In the genomic region with DNA sequence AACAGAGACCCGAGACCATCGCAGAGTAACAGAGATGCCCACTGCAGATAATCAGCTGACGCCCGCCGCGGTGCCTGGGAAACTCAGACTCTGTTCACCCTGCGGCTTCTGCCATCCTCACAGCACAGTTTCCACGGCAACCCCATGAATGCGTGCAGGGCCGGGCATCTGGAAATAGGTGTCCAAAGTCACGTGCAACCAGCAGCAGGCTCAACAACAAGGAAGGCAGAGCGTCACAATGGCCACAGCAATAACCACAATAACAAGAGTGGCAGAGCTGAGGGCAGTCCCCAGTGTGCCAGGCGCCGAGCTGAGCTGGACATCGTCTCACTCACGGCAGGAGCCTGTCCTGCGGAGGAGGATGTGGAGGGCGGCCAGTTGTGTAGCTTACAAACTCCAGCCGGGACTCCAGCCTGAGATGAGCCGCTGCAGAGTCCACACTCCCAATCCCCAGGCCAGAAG, we compare ENCODE assay signal across 27 cellular contexts.
DNase-seq lines count a peak whose midpoint lies in the region; ATAC-seq and TF ChIP-seq lines count a peak whose summit lies in the region.
"Had no signal": no experiment of that assay in that cellular context is flagged by ENCODE, and none has a peak within 500 bp of the region (broad histone marks: within the 10 kb centered on the region; RNA-seq: fewer than 3 reads in every experiment).

No MANE protein-coding gene starts in this region.

- H3K9me2 ChIP-seq in SK-N-SH, result no peaks in the 10 kb centered on the region

- CTCF ChIA-PET in SK-N-SH (lab: Yijun Ruan, JAX), result interaction anchor here (1.1 kb wide), 1 partner anchor 83 kb away, joined by 3 read pairs; no protein-coding TSS in a partner anchor

- peak overlapping the region in 1 of 2 experiments; percentile 96; a peak in 2 of 4 replicates for H3K27ac ChIP-seq in SK-N-SH (ENCODE audit: low read depth in 2 of 2, low read length in 1 of 2)
- H3K27ac ChIP-seq in osteoblast (ENCODE audit: low read depth, low read length), result no peak overlapping the region
- H3K27ac ChIP-seq: KMS-11, parathyroid adenoma, sigmoid colon had no signal

- H2AFZ ChIP-seq in SK-N-SH (ENCODE audit: low read depth), result no peak overlapping the region
- no peak overlapping the region for H2AFZ ChIP-seq in osteoblast (ENCODE audit: low read length)
- H2AFZ ChIP-seq: parathyroid adenoma had no signal

- H3K9me3 ChIP-seq in SK-N-SH (no peaks in the 10 kb centered on the region), osteoblast (ENCODE audit: low read depth, low read length) (no peaks in the 10 kb centered on the region)
- H3K9me3 ChIP-seq: sigmoid colon had no signal

- POLR2A ChIA-PET in SK-N-SH (lab: Yijun Ruan, JAX), result no interaction called here

- H3K79me2 ChIP-seq in SK-N-SH (ENCODE audit: insufficient read depth) (no peaks in the 10 kb centered on the region), osteoblast (ENCODE audit: insufficient read depth, low read length) (no peaks in the 10 kb centered on the region)
- H3K79me2 ChIP-seq: parathyroid adenoma had no signal

- H3K9me3 Mint-ChIP-seq in mesothelial cell of epicardium, result no peaks in the 10 kb centered on the region
- H3K9me3 Mint-ChIP-seq: activated naive CD8-positive, alpha-beta T cell treated with anti-CD3 and anti-CD28 coated beads, Interleukin-2, amount 10 ng/mL, durations not matched to agents 7 days and 5 days; central memory CD8-positive, alpha-beta T cell; natural killer cell treated with Interleukin-12 subunit alpha and Interleukin-12 subunit beta and Interleukin-15 and Interleukin-18, amount 100 ng/mL, for 72 hours; T-helper 1 cell treated with Interleukin-12 subunit alpha and Interleukin-12 subunit beta and Interleukin-4 antibody, amounts not matched to agents 30 μg/mL and 1 μg/mL, for 36 hours had no signal

- TF ChIP-seq CTCF in SK-N-SH (IDR thresholded peaks at IDR 0.05) (no peak), osteoblast (IDR thresholded peaks at IDR 0.05; ENCODE audit: extremely low read depth, low read depth, low read length) (no peak), mesothelial cell of epicardium (IDR thresholded peaks at IDR 0.05; ENCODE audit: unreplicated experiment) (no peak)

- WGBS in SK-N-SH (ENCODE audit: low lambda C conversion rate), result 45% methylated on average over 17 of the region's 20 CpGs

- H3K9ac ChIP-seq in SK-N-SH, result no peak overlapping the region
- H3K9ac ChIP-seq: KMS-11, parathyroid adenoma had no signal

- intact Hi-C loops in left ventricle myocardium superior (cut with micrococcal nuclease), result no loop called here

- peaks cover 6% of the 10 kb centered on the region for H3K4me1 Mint-ChIP-seq in mesothelial cell of epicardium
- H3K4me1 Mint-ChIP-seq: activated CD4-positive, alpha-beta T cell treated with anti-CD3 and anti-CD28 coated beads for 36 hours; central memory CD8-positive, alpha-beta T cell had no signal

- DNase-seq in Ammon's horn (ENCODE audit: low spot score), result peak; percentile 39
- peak; percentile 94 for DNase-seq in SK-N-SH
- peak; percentile 31 for DNase-seq in left ventricle myocardium superior
- DNase-seq in osteoblast (ENCODE audit: insufficient read length, low spot score, missing footprints), result peak; percentile 83
- DNase-seq in NCI-H2227 treated with DMSO at 0.1 percent for 48 hours (lab: John Stamatoyannopoulos, UW), result no peak
- no peak for DNase-seq in mesothelial cell of epicardium (ENCODE audit: low spot score in 2 of 2, unreplicated experiment in 2 of 2)
- DNase-seq: activated CD4-positive, alpha-beta T cell treated with anti-CD3 and anti-CD28 coated beads for 36 hours; activated effector memory CD4-positive, alpha-beta T cell treated with anti-CD3 and anti-CD28 coated beads, Interleukin-2, amount 50 U/mL, for 16 hours; activated naive CD8-positive, alpha-beta T cell treated with anti-CD3 and anti-CD28 coated beads, Interleukin-2, amount 10 ng/mL, durations not matched to agents 7 days and 5 days; activated T-cell treated with anti-CD3 and anti-CD28 coated beads, Interleukin-2, amount 50 U/mL, for 1 hour; dermis blood vessel endothelial cell; DMS53; hippocampal formation; NCI-H1417; NCI-H446; NCI-H774; sigmoid colon; stimulated activated naive CD4-positive, alpha-beta T cell treated with Interleukin-2 at 50 U/mL for 16 hours had no signal

- H3K4me2 ChIP-seq in SK-N-SH, result no peak overlapping the region
- H3K4me2 ChIP-seq in osteoblast (ENCODE audit: insufficient read depth, low read length), result no peak overlapping the region
- H3K4me2 ChIP-seq: KMS-11 had no signal

- H3K27ac Mint-ChIP-seq in mesothelial cell of epicardium, result no peak overlapping the region
- H3K27ac Mint-ChIP-seq: activated CD4-positive, alpha-beta T cell treated with anti-CD3 and anti-CD28 coated beads for 36 hours; activated naive CD8-positive, alpha-beta T cell treated with anti-CD3 and anti-CD28 coated beads, Interleukin-2, amount 10 ng/mL, durations not matched to agents 7 days and 5 days; B cell; natural killer cell treated with Interleukin-12 subunit alpha and Interleukin-12 subunit beta and Interleukin-15 and Interleukin-18, amount 100 ng/mL, for 72 hours; T-helper 1 cell treated with Interleukin-12 subunit alpha and Interleukin-12 subunit beta and Interleukin-4 antibody, amounts not matched to agents 30 μg/mL and 1 μg/mL, for 36 hours had no signal

- H4K20me1 ChIP-seq in SK-N-SH (ENCODE audit: insufficient read depth), result no peaks in the 10 kb centered on the region
- no peaks in the 10 kb centered on the region for H4K20me1 ChIP-seq in osteoblast (ENCODE audit: insufficient read depth, low read length)

- H3K27me3 ChIP-seq in SK-N-SH (ENCODE audit: insufficient read depth) (no peaks in the 10 kb centered on the region; the same call in 1 of the 2 replicates), osteoblast (ENCODE audit: insufficient read depth, low read length) (peaks cover 20% of the 10 kb centered on the region)

- peaks cover 2% of the 10 kb centered on the region for H3K27me3 Mint-ChIP-seq in mesothelial cell of epicardium (ENCODE audit: low read depth)

- no peaks in the 10 kb centered on the region for H3F3A ChIP-seq in SK-N-SH (replicated peaks; ENCODE audit: insufficient read depth)

- peak; percentile 48 for TF ChIP-seq RAD21 in SK-N-SH (IDR thresholded peaks at IDR 0.05; ENCODE audit: low read length)

- no peak overlapping the region for H3K4me3 ChIP-seq in SK-N-SH (ENCODE audit: low read depth in 2 of 2, low read length in 1 of 2)
- H3K4me3 ChIP-seq in osteoblast (ENCODE audit: insufficient read depth, low read length), result no peak overlapping the region
- H3K4me3 ChIP-seq: sigmoid colon had no signal

- no peak overlapping the region for H3K4me3 Mint-ChIP-seq in mesothelial cell of epicardium
- H3K4me3 Mint-ChIP-seq: activated CD4-positive, alpha-beta T cell treated with anti-CD3 and anti-CD28 coated beads for 36 hours; activated naive CD8-positive, alpha-beta T cell treated with anti-CD3 and anti-CD28 coated beads, Interleukin-2, amount 10 ng/mL, durations not matched to agents 7 days and 5 days; B cell; central memory CD8-positive, alpha-beta T cell; natural killer cell treated with Interleukin-12 subunit alpha and Interleukin-12 subunit beta and Interleukin-15 and Interleukin-18, amount 100 ng/mL, for 72 hours; T-helper 1 cell treated with Interleukin-12 subunit alpha and Interleukin-12 subunit beta and Interleukin-4 antibody, amounts not matched to agents 30 μg/mL and 1 μg/mL, for 36 hours had no signal

- H3K36me3 Mint-ChIP-seq in mesothelial cell of epicardium, result no peaks in the 10 kb centered on the region
- H3K36me3 Mint-ChIP-seq: activated naive CD8-positive, alpha-beta T cell treated with anti-CD3 and anti-CD28 coated beads, Interleukin-2, amount 10 ng/mL, durations not matched to agents 7 days and 5 days; natural killer cell treated with Interleukin-12 subunit alpha and Interleukin-12 subunit beta and Interleukin-15 and Interleukin-18, amount 100 ng/mL, for 72 hours had no signal

- peaks cover 0 to 79% of the 10 kb centered on the region in 2 experiments; a peak in 2 of 4 replicates for H3K4me1 ChIP-seq in SK-N-SH (ENCODE audit: control insufficient read depth in 1 of 2, insufficient read depth in 2 of 2, low read depth in 1 of 2, low read length in 1 of 2)
- no peaks in the 10 kb centered on the region for H3K4me1 ChIP-seq in osteoblast (ENCODE audit: insufficient read depth, low read length)
- H3K4me1 ChIP-seq: parathyroid adenoma had no signal

- ATAC-seq in left ventricle myocardium superior, result no peak
- no peak for ATAC-seq in GM21737 (IDR thresholded peaks at IDR 0.05; ENCODE audit: unreplicated experiment)
- ATAC-seq in HG03139 (IDR thresholded peaks at IDR 0.05; ENCODE audit: unreplicated experiment), result no peak
- ATAC-seq: activated CD4-positive, alpha-beta T cell treated with anti-CD3 and anti-CD28 coated beads for 36 hours; HCT116; natural killer cell treated with Interleukin-12 subunit alpha and Interleukin-12 subunit beta and Interleukin-15 and Interleukin-18, amount 100 ng/mL, for 72 hours had no signal

- peak in 1 of 2 experiments; percentile 68; a peak in 1 of 4 replicates for TF ChIP-seq EP300 in SK-N-SH (IDR thresholded peaks at IDR 0.05; ENCODE audit: borderline replicate concordance in 1 of 2, low read depth in 1 of 2, low read length in 1 of 2)

- H3K36me3 ChIP-seq in SK-N-SH (replicated peaks in 1 of 2; ENCODE audit: control insufficient read depth in 1 of 2, insufficient read depth in 2 of 2, low read length in 1 of 2) (no peaks in the 10 kb centered on the region), osteoblast (ENCODE audit: insufficient read depth, low read length) (no peaks in the 10 kb centered on the region)
- H3K36me3 ChIP-seq: sigmoid colon had no signal

TF ChIP-seq in SK-N-SH, 30 proteins besides CTCF, POLR2A, EP300 and RAD21 (continues in another document):
- TF ChIP-seq ZBTB33 (IDR thresholded peaks at IDR 0.05; ENCODE audit: borderline replicate concordance, low read depth) (no peak), GABPA (IDR thresholded peaks at IDR 0.05; ENCODE audit: low read depth) (no peak), TCF12 (IDR thresholded peaks at IDR 0.05) (no peak)

Comparison
In these comparisons a context has a peak if more than half of its experiments do, and no peak if none do; other contexts are left out.
1. DNase-seq: peak in Ammon's horn (single experiment), SK-N-SH (single experiment), left ventricle myocardium superior (single experiment) and osteoblast (single experiment); none in NCI-H2227 treated with DMSO at 0.1 percent for 48 hours (single experiment) and mesothelial cell of epicardium (0 of 2).